In genomic region chr17:41483991-41484826, GRCh38 we compare ENCODE assay signal across 2 cellular contexts.
TF ChIP-seq lines count a peak whose summit lies in the region.

No MANE protein-coding gene starts in this region.

TF ChIP-seq in SK-N-SH, 30 proteins besides CTCF, POLR2A, EP300 and RAD21 (continued from another document):
- TF ChIP-seq, protein P1, sequence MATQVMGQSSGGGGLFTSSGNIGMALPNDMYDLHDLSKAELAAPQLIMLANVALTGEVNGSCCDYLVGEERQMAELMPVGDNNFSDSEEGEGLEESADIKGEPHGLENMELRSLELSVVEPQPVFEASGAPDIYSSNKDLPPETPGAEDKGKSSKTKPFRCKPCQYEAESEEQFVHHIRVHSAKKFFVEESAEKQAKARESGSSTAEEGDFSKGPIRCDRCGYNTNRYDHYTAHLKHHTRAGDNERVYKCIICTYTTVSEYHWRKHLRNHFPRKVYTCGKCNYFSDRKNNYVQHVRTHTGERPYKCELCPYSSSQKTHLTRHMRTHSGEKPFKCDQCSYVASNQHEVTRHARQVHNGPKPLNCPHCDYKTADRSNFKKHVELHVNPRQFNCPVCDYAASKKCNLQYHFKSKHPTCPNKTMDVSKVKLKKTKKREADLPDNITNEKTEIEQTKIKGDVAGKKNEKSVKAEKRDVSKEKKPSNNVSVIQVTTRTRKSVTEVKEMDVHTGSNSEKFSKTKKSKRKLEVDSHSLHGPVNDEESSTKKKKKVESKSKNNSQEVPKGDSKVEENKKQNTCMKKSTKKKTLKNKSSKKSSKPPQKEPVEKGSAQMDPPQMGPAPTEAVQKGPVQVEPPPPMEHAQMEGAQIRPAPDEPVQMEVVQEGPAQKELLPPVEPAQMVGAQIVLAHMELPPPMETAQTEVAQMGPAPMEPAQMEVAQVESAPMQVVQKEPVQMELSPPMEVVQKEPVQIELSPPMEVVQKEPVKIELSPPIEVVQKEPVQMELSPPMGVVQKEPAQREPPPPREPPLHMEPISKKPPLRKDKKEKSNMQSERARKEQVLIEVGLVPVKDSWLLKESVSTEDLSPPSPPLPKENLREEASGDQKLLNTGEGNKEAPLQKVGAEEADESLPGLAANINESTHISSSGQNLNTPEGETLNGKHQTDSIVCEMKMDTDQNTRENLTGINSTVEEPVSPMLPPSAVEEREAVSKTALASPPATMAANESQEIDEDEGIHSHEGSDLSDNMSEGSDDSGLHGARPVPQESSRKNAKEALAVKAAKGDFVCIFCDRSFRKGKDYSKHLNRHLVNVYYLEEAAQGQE (IDR thresholded peaks at IDR 0.05; ENCODE audit: low read depth, low read length), result no peak
- TF ChIP-seq TAF1 (IDR thresholded peaks at IDR 0.05; ENCODE audit: borderline replicate concordance, low read depth, low read length), result no peak

TF ChIP-seq in SK-N-SH treated with all-trans-retinoic acid at 6 μM for 48 hours, 23 proteins besides CTCF, POLR2A, EP300 and RAD21 (continued from another document):
- TF ChIP-seq CREB5 (CRISPR knock-in tag; IDR thresholded peaks at IDR 0.05; ENCODE audit: low read depth) (no peak), ZFP3 (CRISPR knock-in tag; IDR thresholded peaks at IDR 0.05) (no peak), RARB (CRISPR knock-in tag; IDR thresholded peaks at IDR 0.05) (no peak), TOX (CRISPR knock-in tag; IDR thresholded peaks at IDR 0.05; ENCODE audit: borderline replicate concordance) (no peak), TCF4 (CRISPR knock-in tag; IDR thresholded peaks at IDR 0.05; ENCODE audit: borderline replicate concordance) (no peak), OSR1 (CRISPR knock-in tag; IDR thresholded peaks at IDR 0.05) (no peak), CSRNP3 (CRISPR knock-in tag; IDR thresholded peaks at IDR 0.05) (no peak), ZC3H10 (CRISPR knock-in tag; IDR thresholded peaks at IDR 0.05) (no peak), CSDC2 (CRISPR knock-in tag; IDR thresholded peaks at IDR 0.05) (no peak), ZNF8 (CRISPR knock-in tag; IDR thresholded peaks at IDR 0.05) (no peak), ZNF565 (CRISPR knock-in tag; conservative IDR thresholded peaks at IDR 0.05; ENCODE audit: low read depth) (no peak)
- TF ChIP-seq, protein P2, sequence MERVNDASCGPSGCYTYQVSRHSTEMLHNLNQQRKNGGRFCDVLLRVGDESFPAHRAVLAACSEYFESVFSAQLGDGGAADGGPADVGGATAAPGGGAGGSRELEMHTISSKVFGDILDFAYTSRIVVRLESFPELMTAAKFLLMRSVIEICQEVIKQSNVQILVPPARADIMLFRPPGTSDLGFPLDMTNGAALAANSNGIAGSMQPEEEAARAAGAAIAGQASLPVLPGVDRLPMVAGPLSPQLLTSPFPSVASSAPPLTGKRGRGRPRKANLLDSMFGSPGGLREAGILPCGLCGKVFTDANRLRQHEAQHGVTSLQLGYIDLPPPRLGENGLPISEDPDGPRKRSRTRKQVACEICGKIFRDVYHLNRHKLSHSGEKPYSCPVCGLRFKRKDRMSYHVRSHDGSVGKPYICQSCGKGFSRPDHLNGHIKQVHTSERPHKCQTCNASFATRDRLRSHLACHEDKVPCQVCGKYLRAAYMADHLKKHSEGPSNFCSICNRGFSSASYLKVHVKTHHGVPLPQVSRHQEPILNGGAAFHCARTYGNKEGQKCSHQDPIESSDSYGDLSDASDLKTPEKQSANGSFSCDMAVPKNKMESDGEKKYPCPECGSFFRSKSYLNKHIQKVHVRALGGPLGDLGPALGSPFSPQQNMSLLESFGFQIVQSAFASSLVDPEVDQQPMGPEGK (CRISPR knock-in tag; IDR thresholded peaks at IDR 0.05; ENCODE audit: borderline replicate concordance), result no peak
- TF ChIP-seq, protein P3, sequence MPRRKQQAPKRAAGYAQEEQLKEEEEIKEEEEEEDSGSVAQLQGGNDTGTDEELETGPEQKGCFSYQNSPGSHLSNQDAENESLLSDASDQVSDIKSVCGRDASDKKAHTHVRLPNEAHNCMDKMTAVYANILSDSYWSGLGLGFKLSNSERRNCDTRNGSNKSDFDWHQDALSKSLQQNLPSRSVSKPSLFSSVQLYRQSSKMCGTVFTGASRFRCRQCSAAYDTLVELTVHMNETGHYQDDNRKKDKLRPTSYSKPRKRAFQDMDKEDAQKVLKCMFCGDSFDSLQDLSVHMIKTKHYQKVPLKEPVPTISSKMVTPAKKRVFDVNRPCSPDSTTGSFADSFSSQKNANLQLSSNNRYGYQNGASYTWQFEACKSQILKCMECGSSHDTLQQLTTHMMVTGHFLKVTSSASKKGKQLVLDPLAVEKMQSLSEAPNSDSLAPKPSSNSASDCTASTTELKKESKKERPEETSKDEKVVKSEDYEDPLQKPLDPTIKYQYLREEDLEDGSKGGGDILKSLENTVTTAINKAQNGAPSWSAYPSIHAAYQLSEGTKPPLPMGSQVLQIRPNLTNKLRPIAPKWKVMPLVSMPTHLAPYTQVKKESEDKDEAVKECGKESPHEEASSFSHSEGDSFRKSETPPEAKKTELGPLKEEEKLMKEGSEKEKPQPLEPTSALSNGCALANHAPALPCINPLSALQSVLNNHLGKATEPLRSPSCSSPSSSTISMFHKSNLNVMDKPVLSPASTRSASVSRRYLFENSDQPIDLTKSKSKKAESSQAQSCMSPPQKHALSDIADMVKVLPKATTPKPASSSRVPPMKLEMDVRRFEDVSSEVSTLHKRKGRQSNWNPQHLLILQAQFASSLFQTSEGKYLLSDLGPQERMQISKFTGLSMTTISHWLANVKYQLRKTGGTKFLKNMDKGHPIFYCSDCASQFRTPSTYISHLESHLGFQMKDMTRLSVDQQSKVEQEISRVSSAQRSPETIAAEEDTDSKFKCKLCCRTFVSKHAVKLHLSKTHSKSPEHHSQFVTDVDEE (CRISPR knock-in tag; IDR thresholded peaks at IDR 0.05), result no peak
TF ChIP-seq in SK-N-SH treated with all-trans-retinoic acid at 6 μM for 48 hours: peak in this region for 0.
